In the genomic region with DNA sequence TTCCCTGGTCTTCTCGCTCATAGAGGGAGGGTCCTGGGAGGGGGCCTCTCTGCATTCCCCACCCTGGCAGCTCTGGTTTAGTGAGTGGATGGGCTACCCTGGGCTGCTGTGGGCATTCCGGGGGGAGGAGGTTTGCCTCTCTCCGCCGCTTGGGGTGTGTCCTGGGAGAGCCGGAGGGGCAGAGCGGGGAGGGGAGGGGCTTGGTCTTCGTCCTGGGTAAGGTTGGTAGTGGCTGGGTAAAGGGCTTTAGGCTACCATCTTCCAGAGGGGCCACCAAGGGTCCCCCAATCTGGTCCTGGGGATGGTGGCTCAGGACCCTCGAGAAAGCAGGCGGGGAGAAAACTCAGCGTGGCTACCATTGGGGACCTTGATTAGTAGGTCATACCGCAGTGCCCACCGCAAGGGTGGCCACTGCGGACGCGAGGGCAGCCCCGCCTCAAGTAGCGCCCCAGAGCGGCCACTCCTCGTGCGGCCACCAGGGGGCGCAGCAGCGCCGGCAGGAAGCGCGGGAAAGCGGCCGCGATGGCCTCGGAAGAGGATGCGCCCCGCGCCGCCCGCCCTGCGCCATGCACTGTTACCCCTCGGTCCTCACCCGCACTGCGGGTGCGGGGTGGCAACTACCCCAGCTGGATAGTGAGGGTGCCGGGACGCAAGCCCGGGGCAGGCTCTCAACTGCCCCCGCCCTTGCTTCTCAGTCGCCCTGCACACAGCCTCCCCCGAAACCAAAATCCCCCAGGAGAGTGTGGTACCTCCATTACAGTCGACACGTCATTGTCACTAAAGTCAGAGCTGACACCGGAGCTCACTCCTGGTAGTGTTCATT, we compare ENCODE assay signal across 9 cellular contexts. TPM values are rescaled to one million over a fixed set of nuclear protein-coding genes. Genes with fewer than 3 reads are reported as not detected.
DNase-seq lines count a peak whose midpoint lies in the region; ATAC-seq, FAIRE-seq and TF ChIP-seq lines count a peak whose summit lies in the region.
"Had no signal": no experiment of that assay in that cellular context is flagged by ENCODE, and none has a peak within 500 bp of the region (broad histone marks: within the 10 kb centered on the region; RNA-seq: fewer than 3 reads in every experiment).

No MANE protein-coding gene starts in this region.

- peak; percentile 35; the same call in 1 of the 2 replicates for TF ChIP-seq POLR2A in GM12878 (IDR thresholded peaks at IDR 0.05; ENCODE audit: low read depth, low read length)

- no peaks in the 10 kb centered on the region for H4K20me1 ChIP-seq in GM12878 (ENCODE audit: control insufficient read depth, insufficient read depth)

- POLR2A ChIA-PET in GM10248 (lab: Yijun Ruan, JAX) (interaction anchor here (0.7 kb wide), 1 partner anchor 227 kb away, joined by 3 read pairs; no protein-coding TSS in a partner anchor), GM12878 (lab: Charles Lee) (interaction anchor here (0.6 kb wide), 1 partner anchor 442 kb away, joined by 4 read pairs; no protein-coding TSS in a partner anchor)

- H3K4me3 ChIP-seq in MG63 (no peak overlapping the region), GM12878 (peak overlapping the region; percentile 5; the same call in 1 of the 2 replicates)

- peak overlapping the region; percentile 55 for H2AFZ ChIP-seq in GM12878 (ENCODE audit: control insufficient read depth, low read depth, low read length)

- H3K36me3 ChIP-seq in MG63, result no peaks in the 10 kb centered on the region
- H3K36me3 ChIP-seq in GM12878 (ENCODE audit: control insufficient read depth in 2 of 2, insufficient read depth in 2 of 2, low read length in 1 of 2), result no peaks in the 10 kb centered on the region

- peaks cover 10% of the 10 kb centered on the region; the same call in 1 of the 2 replicates for H3K4me1 ChIP-seq in GM12878 (ENCODE audit: control insufficient read depth, insufficient read depth, low read length)

- H3K27ac ChIP-seq in GM12878 (ENCODE audit: control insufficient read depth, insufficient read depth), result no peak overlapping the region
- H3K27ac ChIP-seq: skin epidermis had no signal

- no TSS peak for BruUV-seq in GM12878 (replicated peaks; lab: Mats Ljungman, UMichigan)

- peak overlapping the region; percentile 89 for H3K4me2 ChIP-seq in GM12878 (ENCODE audit: control insufficient read depth, insufficient read depth)

- SMC1A ChIA-PET in GM12878 (lab: Charles Lee; ENCODE audit: uncharacterized antibody, unreplicated experiment), result interaction anchor here (0.6 to 6.6 kb wide), 14 partner anchors 20 to 213 kb away, joined by 3 to 63 read pairs (median 4); a partner anchor contains a TSS

- ATAC-seq in GM12878 (peak; percentile 92), HG03159 (IDR thresholded peaks at IDR 0.05; ENCODE audit: unreplicated experiment) (no peak)

- TF ChIP-seq CTCF in GM10248 (IDR thresholded peaks at IDR 0.05; ENCODE audit: control extremely low read depth, extremely low read depth, low read depth, missing control alignments), result peak; percentile 91
- TF ChIP-seq CTCF in GM12878 (IDR thresholded peaks at IDR 0.05 in 2 of 3, conservative IDR thresholded peaks at IDR 0.05 in 1 of 3; ENCODE audit: control insufficient read depth in 2 of 3, extremely low read depth in 1 of 3, insufficient read depth in 1 of 3, low read depth in 3 of 3, low read length in 3 of 3), result peak; percentile 86 to 96 (median 88)

- in situ Hi-C loops in GM12878 (cut with MboI), result loop anchor here (5.0 kb wide), 1 partner anchor 208 kb away; no protein-coding TSS in a partner anchor

- no peak for TF ChIP-seq EP300 in GM12878 (IDR thresholded peaks at IDR 0.05; ENCODE audit: borderline replicate concordance in 1 of 2, control insufficient read depth in 1 of 2, low read depth in 2 of 2, low read length in 2 of 2)

- intact Hi-C loops in GM12878 (cut with micrococcal nuclease; ENCODE audit: unreplicated experiment), result loop anchor here (1.0 to 10.0 kb wide), 2 partner anchors 78 to 370 kb away; no protein-coding TSS in a partner anchor

- RAD21 ChIA-PET in GM12878 (lab: Charles Lee; ENCODE audit: unreplicated experiment), result interaction anchor here (0.7 to 5.7 kb wide), 6 partner anchors 62 to 227 kb away, joined by 3 to 44 read pairs (median 4); no protein-coding TSS in a partner anchor

- no peaks in the 10 kb centered on the region for H3K79me2 ChIP-seq in GM12878 (ENCODE audit: control insufficient read depth, insufficient read depth, low read length)

- WGBS in GM12878 (ENCODE audit: insufficient coverage, insufficient replicate concordance, low lambda C conversion rate, missing lambda C conversion rate), result 6% methylated on average over 41 of the region's 48 CpGs

- no peak overlapping the region for H3K9ac ChIP-seq in GM12878 (ENCODE audit: control insufficient read depth, insufficient read depth, low read length)

- H3K9me3 ChIP-seq in MG63 (no peaks in the 10 kb centered on the region), GM12878 (replicated peaks; ENCODE audit: control insufficient read depth, insufficient read depth, low read length) (no peaks in the 10 kb centered on the region)

- FAIRE-seq in GM12878 (lab: Jason Lieb, UNC), result no peak

- peak; percentile 73 for TF ChIP-seq RAD21 in GM12878 (IDR thresholded peaks at IDR 0.05; ENCODE audit: insufficient read depth, low read depth, low read length)

- DNase-seq in GM10248 (ENCODE audit: extremely low spot score) (peak; percentile 83), MG63 (peak; percentile 51), T1000 (lab: John Stamatoyannopoulos, UW) (peak; percentile 21), GM12878 (ENCODE audit: low read depth, low spot score) (no peak), inferior parietal cortex (ENCODE audit: extremely low spot score) (peak; percentile 41), cortex of kidney (lab: John Stamatoyannopoulos, UW) (no peak)
- DNase-seq in stimulated activated CD4-positive, alpha-beta T cell treated with anti-CD3 and anti-CD28 coated beads, Interleukin-1b, Interleukin-23, amount 100 ng/mL, for 24 hours (ENCODE audit: low read depth in 4 of 4, low spot score in 1 of 4), result peak; percentile 48 to 62 (median 54)

- CTCF ChIA-PET in GM10248 (lab: Yijun Ruan, JAX) (interaction anchor here (0.6 to 4.0 kb wide), 41 partner anchors 12 to 373 kb away, joined by 3 to 26 read pairs (median 3); no protein-coding TSS in a partner anchor), GM12878 (lab: Yijun Ruan, JAX) (interaction anchor here (0.6 to 6.1 kb wide), 28 partner anchors 19 to 484 kb away, joined by 3 to 52 read pairs (median 3); no protein-coding TSS in a partner anchor)

- H3K27me3 ChIP-seq in MG63 (no peaks in the 10 kb centered on the region), GM12878 (replicated peaks in 1 of 2; ENCODE audit: control insufficient read depth in 2 of 2, insufficient read depth in 2 of 2, low read length in 1 of 2) (no peaks in the 10 kb centered on the region)

TF ChIP-seq in GM12878, 131 proteins besides CTCF, POLR2A, EP300 and RAD21 (continues in another document):
- TF ChIP-seq POLR2AphosphoS5 (IDR thresholded peaks at IDR 0.05; ENCODE audit: low read length) (no peak), ZNF24 (IDR thresholded peaks at IDR 0.05) (no peak), SPI1 (IDR thresholded peaks at IDR 0.05; ENCODE audit: borderline replicate concordance, insufficient read depth, low read depth, low read length) (no peak), SP1 (IDR thresholded peaks at IDR 0.05; ENCODE audit: low read depth, low read length) (no peak), RAD51 (IDR thresholded peaks at IDR 0.05) (no peak), ZNF217 (IDR thresholded peaks at IDR 0.05) (0 out of 2 replicates have a peak, but pooled peaks have one; percentile 21), ZZZ3 (IDR thresholded peaks at IDR 0.05; ENCODE audit: control insufficient read depth, insufficient read length, low read depth) (no peak), NR2F1 (conservative IDR thresholded peaks at IDR 0.05) (peak; percentile 72), SUPT20H (IDR thresholded peaks at IDR 0.05; ENCODE audit: borderline replicate concordance, control insufficient read depth, low read depth, low read length) (no peak), IKZF1 (conservative IDR thresholded peaks at IDR 0.05) (peak; percentile 69), NRF1 (conservative IDR thresholded peaks at IDR 0.05; ENCODE audit: low read depth, low read length) (no peak), KLF5 (IDR thresholded peaks at IDR 0.05; ENCODE audit: partially characterized antibody) (no peak)
- TF ChIP-seq, protein P1, sequence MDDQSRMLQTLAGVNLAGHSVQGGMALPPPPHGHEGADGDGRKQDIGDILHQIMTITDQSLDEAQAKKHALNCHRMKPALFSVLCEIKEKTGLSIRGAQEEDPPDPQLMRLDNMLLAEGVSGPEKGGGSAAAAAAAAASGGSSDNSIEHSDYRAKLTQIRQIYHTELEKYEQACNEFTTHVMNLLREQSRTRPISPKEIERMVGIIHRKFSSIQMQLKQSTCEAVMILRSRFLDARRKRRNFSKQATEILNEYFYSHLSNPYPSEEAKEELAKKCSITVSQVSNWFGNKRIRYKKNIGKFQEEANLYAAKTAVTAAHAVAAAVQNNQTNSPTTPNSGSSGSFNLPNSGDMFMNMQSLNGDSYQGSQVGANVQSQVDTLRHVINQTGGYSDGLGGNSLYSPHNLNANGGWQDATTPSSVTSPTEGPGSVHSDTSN (IDR thresholded peaks at IDR 0.05; ENCODE audit: insufficient replicate concordance, low read depth, low read length), result no peak

RNA-seq across cellular contexts. Expression of a gene that starts 44.1 kb away (rescaled TPM):
- total RNA-seq in MG63 (2014; rRNA removed; shearing (Covaris generic); ENCODE audit: low replicate concordance), result 16.6 and 23.9 TPM in 2 replicates
- 2.7 and 3.3 TPM in 2 replicates for total RNA-seq in GM12878 (2013; cell fraction: nucleolus; rRNA removed)
- 9.0 and 10.8 TPM in 2 replicates for total RNA-seq in GM12878 (2014; rRNA removed)
- 7.7 and 8.3 TPM in 2 replicates for total RNA-seq in GM12878 (2014; rRNA removed; fragmentation: Illumina TruSeq; extraction: Trizol)
- 8.4 and 8.6 TPM in 2 replicates for total RNA-seq in GM12878 (2021)
- 3.8 TPM for polyA plus RNA-seq in GM12878 (2011; ENCODE audit: low read depth)
- 7.0 and 8.5 TPM in 2 replicates for polyA plus RNA-seq in GM12878 (2011; rRNA removed)
- 5.1 and 5.6 TPM in 2 replicates for polyA plus RNA-seq in GM12878 (2011; cell fraction: cytosol; rRNA removed)
- polyA plus RNA-seq in GM12878 (2011; cell fraction: nucleus; rRNA removed), result 2.2 and 3.2 TPM in 2 replicates
- 4.1 and 4.3 TPM in 2 replicates for polyA plus RNA-seq in GM12878 (2012)
- 7.2 and 8.2 TPM in 2 replicates for polyA plus RNA-seq in GM12878 (2014; fragmentation: Illumina TruSeq; extraction: Trizol)
- 1 to 10 TPM; 1.7 to 4.7 TPM for polyA plus RNA-seq in GM12878 (2014; fragmentation: Nextera tagmentation; extraction: Ambion mirVana)
- polyA plus RNA-seq in GM12878 (2014; rRNA removed), result 8.7 and 9.0 TPM in 2 replicates
- 10 to 100 TPM in 1 of 2 experiments, 1 to 10 TPM in 1; 8.8 to 11.2 TPM for polyA plus RNA-seq in GM12878 (2016; fragmentation: Nextera tagmentation; extraction: Ambion mirVana)
- 3.7 and 3.9 TPM in 2 replicates for polyA minus RNA-seq in GM12878 (2011; rRNA and poly(A)+ RNA removed)
- polyA minus RNA-seq in GM12878 (2011; cell fraction: cytosol; rRNA and poly(A)+ RNA removed), result 2.5 and 3.8 TPM in 2 replicates
- 1.3 and 3.1 TPM in 2 replicates for polyA minus RNA-seq in GM12878 (2011; cell fraction: nucleus; rRNA and poly(A)+ RNA removed)

Comparison
In these comparisons a context has a peak if more than half of its experiments do, and no peak if none do; other contexts are left out.
1. DNase-seq: peak in GM10248 (single experiment), MG63 (single experiment), T1000 (single experiment), inferior parietal cortex (single experiment) and stimulated activated CD4-positive, alpha-beta T cell treated with anti-CD3 and anti-CD28 coated beads, Interleukin-1b, Interleukin-23, amount 100 ng/mL, for 24 hours (4 of 4); none in GM12878 (single experiment) and cortex of kidney (single experiment).